Comparison of ENCODE assay signal across 1 cellular context in the genomic region with DNA sequence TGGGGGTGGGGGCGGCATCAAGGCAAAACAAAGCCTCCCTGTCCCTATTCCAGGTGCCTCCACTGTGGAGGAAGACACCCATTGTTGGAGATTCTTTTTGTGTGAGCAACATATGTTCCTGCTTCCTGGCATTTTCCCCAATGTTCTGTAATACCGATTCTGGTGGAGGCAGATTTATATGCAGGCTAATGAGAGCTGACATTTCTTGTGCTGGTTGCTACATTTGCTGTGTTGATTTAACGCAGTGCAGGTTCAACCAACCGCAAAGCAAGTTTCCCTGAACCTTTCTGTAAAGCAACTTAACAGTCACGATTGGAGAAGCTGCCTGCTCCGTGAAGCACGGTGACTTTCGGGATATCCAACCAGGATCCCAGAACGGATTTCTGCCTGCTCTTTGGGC.
TF ChIP-seq lines count a peak whose summit lies in the region.

No MANE protein-coding gene starts in this region.

TF ChIP-seq in WTC11, 78 proteins besides CTCF, POLR2A, EP300 and RAD21 (continued from another document):
- TF ChIP-seq NFYB (CRISPR knock-in tag; conservative IDR thresholded peaks at IDR 0.05; ENCODE audit: low read depth) (no peak), ZNF263 (CRISPR knock-in tag; IDR thresholded peaks at IDR 0.05; ENCODE audit: low read depth) (no peak), KAT7 (CRISPR knock-in tag; IDR thresholded peaks at IDR 0.05; ENCODE audit: borderline replicate concordance) (no peak)
- TF ChIP-seq, protein P1, sequence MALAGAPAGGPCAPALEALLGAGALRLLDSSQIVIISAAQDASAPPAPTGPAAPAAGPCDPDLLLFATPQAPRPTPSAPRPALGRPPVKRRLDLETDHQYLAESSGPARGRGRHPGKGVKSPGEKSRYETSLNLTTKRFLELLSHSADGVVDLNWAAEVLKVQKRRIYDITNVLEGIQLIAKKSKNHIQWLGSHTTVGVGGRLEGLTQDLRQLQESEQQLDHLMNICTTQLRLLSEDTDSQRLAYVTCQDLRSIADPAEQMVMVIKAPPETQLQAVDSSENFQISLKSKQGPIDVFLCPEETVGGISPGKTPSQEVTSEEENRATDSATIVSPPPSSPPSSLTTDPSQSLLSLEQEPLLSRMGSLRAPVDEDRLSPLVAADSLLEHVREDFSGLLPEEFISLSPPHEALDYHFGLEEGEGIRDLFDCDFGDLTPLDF (CRISPR knock-in tag; IDR thresholded peaks at IDR 0.05): no peak
